Comparison of ENCODE assay signal across 2 cellular contexts in the genomic region with DNA sequence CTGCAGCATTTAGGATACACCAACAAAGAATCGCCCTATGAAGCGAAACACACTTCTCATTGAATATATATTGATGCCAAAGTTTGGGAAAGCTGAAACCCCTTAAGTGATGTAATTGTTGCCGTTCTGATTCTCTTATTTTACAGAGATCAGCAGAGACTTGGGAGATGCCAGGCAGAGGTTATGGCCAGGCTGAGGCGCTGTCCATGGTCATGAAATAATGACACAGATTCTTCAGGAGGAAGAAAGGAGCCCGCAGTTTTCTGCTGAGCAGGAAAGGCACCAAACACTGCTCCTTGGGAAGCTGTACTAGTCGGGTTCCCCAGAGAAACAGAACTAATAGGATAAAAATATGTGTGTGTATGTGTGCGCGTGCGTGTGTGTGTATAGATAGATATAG.
TF ChIP-seq lines count a peak whose summit lies in the region.

No MANE protein-coding gene starts in this region.

TF ChIP-seq in HCT116, 20 proteins besides CTCF, POLR2A, EP300 and RAD21:
- TF ChIP-seq, protein P1, sequence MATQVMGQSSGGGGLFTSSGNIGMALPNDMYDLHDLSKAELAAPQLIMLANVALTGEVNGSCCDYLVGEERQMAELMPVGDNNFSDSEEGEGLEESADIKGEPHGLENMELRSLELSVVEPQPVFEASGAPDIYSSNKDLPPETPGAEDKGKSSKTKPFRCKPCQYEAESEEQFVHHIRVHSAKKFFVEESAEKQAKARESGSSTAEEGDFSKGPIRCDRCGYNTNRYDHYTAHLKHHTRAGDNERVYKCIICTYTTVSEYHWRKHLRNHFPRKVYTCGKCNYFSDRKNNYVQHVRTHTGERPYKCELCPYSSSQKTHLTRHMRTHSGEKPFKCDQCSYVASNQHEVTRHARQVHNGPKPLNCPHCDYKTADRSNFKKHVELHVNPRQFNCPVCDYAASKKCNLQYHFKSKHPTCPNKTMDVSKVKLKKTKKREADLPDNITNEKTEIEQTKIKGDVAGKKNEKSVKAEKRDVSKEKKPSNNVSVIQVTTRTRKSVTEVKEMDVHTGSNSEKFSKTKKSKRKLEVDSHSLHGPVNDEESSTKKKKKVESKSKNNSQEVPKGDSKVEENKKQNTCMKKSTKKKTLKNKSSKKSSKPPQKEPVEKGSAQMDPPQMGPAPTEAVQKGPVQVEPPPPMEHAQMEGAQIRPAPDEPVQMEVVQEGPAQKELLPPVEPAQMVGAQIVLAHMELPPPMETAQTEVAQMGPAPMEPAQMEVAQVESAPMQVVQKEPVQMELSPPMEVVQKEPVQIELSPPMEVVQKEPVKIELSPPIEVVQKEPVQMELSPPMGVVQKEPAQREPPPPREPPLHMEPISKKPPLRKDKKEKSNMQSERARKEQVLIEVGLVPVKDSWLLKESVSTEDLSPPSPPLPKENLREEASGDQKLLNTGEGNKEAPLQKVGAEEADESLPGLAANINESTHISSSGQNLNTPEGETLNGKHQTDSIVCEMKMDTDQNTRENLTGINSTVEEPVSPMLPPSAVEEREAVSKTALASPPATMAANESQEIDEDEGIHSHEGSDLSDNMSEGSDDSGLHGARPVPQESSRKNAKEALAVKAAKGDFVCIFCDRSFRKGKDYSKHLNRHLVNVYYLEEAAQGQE (IDR thresholded peaks at IDR 0.05; ENCODE audit: low read depth) = peak; percentile 14; the same call in 1 of the 2 replicates
- no peak for TF ChIP-seq ELF1 (IDR thresholded peaks at IDR 0.05; ENCODE audit: borderline replicate concordance, low read depth)
- TF ChIP-seq SP1 (IDR thresholded peaks at IDR 0.05; ENCODE audit: low read depth) = no peak

TF ChIP-seq in K562, 482 proteins besides CTCF, POLR2A, EP300 and RAD21:
- TF ChIP-seq LCOR (CRISPR knock-in tag; IDR thresholded peaks at IDR 0.05) (no peak), EHMT2 (IDR thresholded peaks at IDR 0.05) (peak; percentile 87), MAFF (IDR thresholded peaks at IDR 0.05; ENCODE audit: low read length) (no peak), NFYB (IDR thresholded peaks at IDR 0.05; ENCODE audit: extremely low read depth, insufficient read length) (no peak), KHSRP (IDR thresholded peaks at IDR 0.05) (no peak), MIER1 (IDR thresholded peaks at IDR 0.05; ENCODE audit: low read depth) (peak; percentile 77), TEAD4 (IDR thresholded peaks at IDR 0.05; ENCODE audit: low read length) (no peak), TEAD4 (CRISPR knock-in tag; IDR thresholded peaks at IDR 0.05; ENCODE audit: borderline replicate concordance) (no peak), NCOA4 (IDR thresholded peaks at IDR 0.05; ENCODE audit: partially characterized antibody) (no peak), POU5F1 (IDR thresholded peaks at IDR 0.05; ENCODE audit: borderline replicate concordance, low read depth, low read length, partially characterized antibody) (no peak), SRSF3 (IDR thresholded peaks at IDR 0.05; ENCODE audit: insufficient read depth, low read length) (no peak)
TF ChIP-seq in K562: peak in this region for 2.
